Comparison of ENCODE assay signal across 13 cellular contexts in the genomic region with DNA sequence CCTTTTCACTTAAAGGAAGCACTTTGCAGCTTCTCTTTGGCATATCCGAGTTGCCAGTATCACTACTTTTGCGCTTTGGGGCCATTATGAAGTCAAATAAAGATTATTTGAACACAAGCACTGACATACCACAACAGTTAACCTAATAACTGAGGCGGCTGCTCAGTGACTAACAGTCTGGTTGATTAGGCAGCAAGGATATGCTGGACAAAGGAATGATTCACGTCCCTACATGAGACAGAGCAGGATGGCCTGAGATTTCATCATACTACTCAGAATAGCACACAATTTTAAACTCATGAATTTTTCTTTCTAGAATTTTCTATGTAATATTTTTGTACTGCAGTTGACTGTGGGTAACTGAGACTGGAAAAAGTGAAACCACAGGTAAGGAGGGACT. TPM values are rescaled to one million over a fixed set of nuclear protein-coding genes. Genes with fewer than 3 reads are reported as not detected.
DNase-seq lines count a peak whose midpoint lies in the region; ATAC-seq, FAIRE-seq and TF ChIP-seq lines count a peak whose summit lies in the region.
"Had no signal": no experiment of that assay in that cellular context is flagged by ENCODE, and none has a peak within 500 bp of the region (broad histone marks: within the 10 kb centered on the region; RNA-seq: fewer than 3 reads in every experiment).

No MANE protein-coding gene starts in this region.

- no peaks in the 10 kb centered on the region for H3K27me3 Mint-ChIP-seq in brain
- H3K27me3 Mint-ChIP-seq in activated CD8-positive, alpha-beta T cell treated with anti-CD3 and anti-CD28 coated beads for 36 hours = peaks cover 10% of the 10 kb centered on the region

- H3K4me3 Mint-ChIP-seq in brain = no peak overlapping the region
- no peak overlapping the region for H3K4me3 Mint-ChIP-seq in activated CD8-positive, alpha-beta T cell treated with anti-CD3 and anti-CD28 coated beads for 36 hours
- H3K4me3 Mint-ChIP-seq: nephron had no signal

- POLR2A ChIA-PET in activated CD8-positive, alpha-beta T cell treated with anti-CD3 and anti-CD28 coated beads for 36 hours (lab: Charles Lee) = no interaction called here

- TF ChIP-seq CTCF in brain (conservative IDR thresholded peaks at IDR 0.05) (no peak), kidney epithelial cell (IDR thresholded peaks at IDR 0.05; ENCODE audit: insufficient read depth, low read length, poor library complexity, severe bottlenecking) (no peak)
- TF ChIP-seq CTCF in activated CD8-positive, alpha-beta T cell treated with anti-CD3 and anti-CD28 coated beads for 36 hours (IDR thresholded peaks at IDR 0.05) = no peak

- ATAC-seq in activated CD8-positive, alpha-beta T cell treated with anti-CD3 and anti-CD28 coated beads for 36 hours = no peak

- no peaks in the 10 kb centered on the region for H3K36me3 Mint-ChIP-seq in brain
- no peaks in the 10 kb centered on the region for H3K36me3 Mint-ChIP-seq in activated CD8-positive, alpha-beta T cell treated with anti-CD3 and anti-CD28 coated beads for 36 hours (ENCODE audit: low read depth)

- H3K36me3 ChIP-seq in kidney epithelial cell (ENCODE audit: control insufficient read depth, insufficient read depth, low read length) = no peaks in the 10 kb centered on the region

- FAIRE-seq in HTR-8/SVneo (lab: Jason Lieb, UNC) = peak; percentile 13

- H3K4me1 Mint-ChIP-seq in brain = peaks cover 20% of the 10 kb centered on the region
- H3K4me1 Mint-ChIP-seq in activated CD8-positive, alpha-beta T cell treated with anti-CD3 and anti-CD28 coated beads for 36 hours (ENCODE audit: low read depth) = no peaks in the 10 kb centered on the region
- H3K4me1 Mint-ChIP-seq: nephron had no signal

- intact Hi-C loops in activated CD8-positive, alpha-beta T cell treated with anti-CD3 and anti-CD28 coated beads for 36 hours (cut with micrococcal nuclease) = no loop called here

- DNase-seq in AG08396 (ENCODE audit: low spot score) (peak; percentile 50), HTR-8/SVneo (ENCODE audit: insufficient read length, low spot score) (peak; percentile 10), kidney epithelial cell (ENCODE audit: low read depth) (peak; percentile 91), COR-L47 (lab: John Stamatoyannopoulos, UW) (no peak), NCI-H526 treated with DMSO at 0.1 percent for 48 hours (lab: John Stamatoyannopoulos, UW) (no peak)
- DNase-seq in stimulated activated CD4-positive, alpha-beta T cell treated with anti-CD3 and anti-CD28 coated beads, Interleukin-4, amount 100 ng/mL, for 1 hour = no peak
- DNase-seq in activated CD8-positive, alpha-beta T cell treated with anti-CD3 and anti-CD28 coated beads for 36 hours = no peak
- DNase-seq: Caco-2; central memory CD4-positive, alpha-beta T cell; NCI-H774; stimulated activated CD4-positive, alpha-beta T cell treated with anti-CD3 and anti-CD28 coated beads, Interleukin-2, amount 100 ng/mL, for 48 hours had no signal

- no peak overlapping the region for H3K4me3 ChIP-seq in kidney epithelial cell (ENCODE audit: low read depth, low read length)

- no peaks in the 10 kb centered on the region for H3K27me3 ChIP-seq in kidney epithelial cell (ENCODE audit: control insufficient read depth, insufficient read depth, low read length)

- H3K9me3 Mint-ChIP-seq in brain = peaks cover 0 to 13% (median 6%) of the 10 kb centered on the region in 5 experiments
- no peaks in the 10 kb centered on the region for H3K9me3 Mint-ChIP-seq in activated CD8-positive, alpha-beta T cell treated with anti-CD3 and anti-CD28 coated beads for 36 hours
- H3K9me3 Mint-ChIP-seq: nephron had no signal

- CTCF ChIA-PET in activated CD8-positive, alpha-beta T cell treated with anti-CD3 and anti-CD28 coated beads for 36 hours (lab: Charles Lee) = interaction anchor here (1.5 kb wide), 1 partner anchor 111 kb away, joined by 4 read pairs; no protein-coding TSS in a partner anchor

- peak overlapping the region in 3 of 5 experiments; percentile 3 to 83 (median 63) for H3K27ac Mint-ChIP-seq in brain
- no peak overlapping the region for H3K27ac Mint-ChIP-seq in activated CD8-positive, alpha-beta T cell treated with anti-CD3 and anti-CD28 coated beads for 36 hours
- H3K27ac Mint-ChIP-seq: nephron had no signal

RNA-seq across cellular contexts. Expression of a gene that starts 56.9 kb away (rescaled TPM):
- polyA plus RNA-seq in brain (ENCODE audit: insufficient read depth, low read depth, low replicate concordance) = 11.3 TPM
- 34.2 and 53.3 TPM in 2 replicates for total RNA-seq in kidney epithelial cell
- 1 to 10 TPM; 3.0 to 5.3 TPM for total RNA-seq in activated CD8-positive, alpha-beta T cell treated with anti-CD3 and anti-CD28 coated beads for 36 hours

Comparison
In these comparisons a context has a peak if more than half of its experiments do, and no peak if none do; other contexts are left out.
1. DNase-seq: peak in AG08396 (single experiment), HTR-8/SVneo (single experiment) and kidney epithelial cell (single experiment); none in COR-L47 (single experiment), NCI-H526 treated with DMSO at 0.1 percent for 48 hours (single experiment), stimulated activated CD4-positive, alpha-beta T cell treated with anti-CD3 and anti-CD28 coated beads, Interleukin-4, amount 100 ng/mL, for 1 hour (single experiment) and activated CD8-positive, alpha-beta T cell treated with anti-CD3 and anti-CD28 coated beads for 36 hours (single experiment).